Comparison of ENCODE assay signal across 9 cellular contexts in the genomic region with DNA sequence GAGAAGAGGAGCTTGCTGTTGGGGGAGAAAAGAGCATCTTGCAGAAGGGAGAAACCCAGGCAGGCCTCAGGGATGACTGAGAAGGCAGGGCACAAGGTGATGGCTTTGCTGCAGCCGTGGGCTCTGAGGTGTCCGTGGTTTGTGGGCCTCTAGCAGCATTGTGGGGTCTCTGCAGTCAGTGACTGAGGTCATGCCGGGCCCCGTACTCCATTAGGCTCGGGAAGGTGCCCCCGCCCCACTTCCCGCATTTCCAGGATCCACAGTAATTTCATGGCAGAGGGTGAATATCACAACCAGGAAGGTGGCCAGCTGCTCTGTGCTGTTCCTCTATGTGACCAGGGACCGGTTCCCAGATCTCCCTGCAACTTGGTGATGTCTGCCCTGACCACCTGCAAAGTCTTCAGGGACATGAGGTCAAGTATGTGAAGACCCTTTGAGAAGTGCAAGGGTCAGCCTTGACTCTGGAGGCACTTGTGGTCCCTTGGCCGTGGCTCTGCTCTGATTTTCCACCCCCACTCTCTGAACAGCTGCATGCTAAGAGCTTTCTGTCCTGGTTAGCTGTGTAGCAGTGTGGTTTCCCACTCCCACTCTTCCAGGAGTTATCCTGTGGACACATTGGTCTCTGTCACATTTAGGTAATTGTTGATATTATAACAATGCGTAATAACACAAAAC. TPM values are rescaled to one million over a fixed set of nuclear protein-coding genes. Genes with fewer than 3 reads are reported as not detected.
A peak's percentile ranks its signal among the peaks of the same experiment; 100 is the strongest.
DNase-seq lines count a peak whose midpoint lies in the region; ATAC-seq and TF ChIP-seq lines count a peak whose summit lies in the region.
"Had no signal": no experiment of that assay in that cellular context is flagged by ENCODE, and none has a peak within 500 bp of the region (broad histone marks: within the 10 kb centered on the region; RNA-seq: fewer than 3 reads in every experiment).

No MANE protein-coding gene starts in this region.

- intact Hi-C loops in heart left ventricle (cut with DNase I) = loop anchor here in 2 of 10 donors (5.0 kb wide), 2 partner anchors 37 to 107 kb away; no protein-coding TSS in a partner anchor
- intact Hi-C loops in left cardiac atrium (cut with DNase I) = loop anchor here in 1 of 2 donors (10.0 kb wide), 1 partner anchor 65 kb away; no protein-coding TSS in a partner anchor
- intact Hi-C loops in body of pancreas (cut with DNase I) = no loop called here

- H3K27ac ChIP-seq in heart left ventricle (peak overlapping the region; percentile 19 to 100 (median 99)), body of pancreas (peak overlapping the region; percentile 98 to 100 (median 99))

- H3K4me3 Mint-ChIP-seq in naive B cell = peak overlapping the region; percentile 91 to 97 (median 95)
- H3K4me3 Mint-ChIP-seq in type B pancreatic cell = peak overlapping the region; percentile 93

- no peak for TF ChIP-seq POLR2A in heart left ventricle (IDR thresholded peaks at IDR 0.05)
- no peak for TF ChIP-seq POLR2A in body of pancreas (IDR thresholded peaks at IDR 0.05)

- peaks cover 50 to 70% (median 58%) of the 10 kb centered on the region in 3 donors for H3K4me1 Mint-ChIP-seq in naive B cell
- H3K4me1 Mint-ChIP-seq in type B pancreatic cell (ENCODE audit: unreplicated experiment) = peaks cover 29% of the 10 kb centered on the region

- no peaks in the 10 kb centered on the region for H3K27me3 Mint-ChIP-seq in naive B cell
- no peaks in the 10 kb centered on the region for H3K27me3 Mint-ChIP-seq in type B pancreatic cell

- H3K36me3 ChIP-seq in heart left ventricle (peaks cover 0 to 7% (median 0%) of the 10 kb centered on the region in 9 donors), body of pancreas (replicated peaks in 1 of 2; ENCODE audit: insufficient read depth in 1 of 2, low read depth in 2 of 2) (no peaks in the 10 kb centered on the region)

- H3K4me3 ChIP-seq in heart left ventricle (peak overlapping the region in 7 of 12 donors; percentile 71 to 92 (median 83)), body of pancreas (no peak overlapping the region)

- H3K36me3 Mint-ChIP-seq in naive B cell (no peaks in the 10 kb centered on the region), type B pancreatic cell (no peaks in the 10 kb centered on the region)

- H3K27me3 ChIP-seq in heart left ventricle (no peaks in the 10 kb centered on the region), body of pancreas (no peaks in the 10 kb centered on the region)

- ATAC-seq in heart left ventricle (no peak), left cardiac atrium (no peak), body of pancreas (no peak), naive B cell (ENCODE audit: low read depth in 2 of 2) (no peak), GM21786 (IDR thresholded peaks at IDR 0.05; ENCODE audit: unreplicated experiment) (no peak), HG02870 (IDR thresholded peaks at IDR 0.05; ENCODE audit: unreplicated experiment) (no peak)

- DNase-seq in heart left ventricle (no peak), left cardiac atrium (no peak), body of pancreas (peak in 1 of 4 donors; percentile 49), naive B cell (no peak), type B pancreatic cell (ENCODE audit: extremely low spot score, unreplicated experiment) (no peak), NCI-H2196 treated with DMSO at 0.1 percent for 48 hours (lab: John Stamatoyannopoulos, UW; ENCODE audit: unreplicated experiment) (no peak)
- DNase-seq: SW 1271 had no signal

- no peak for TF ChIP-seq CTCF in heart left ventricle (IDR thresholded peaks at IDR 0.05)
- TF ChIP-seq CTCF in body of pancreas (IDR thresholded peaks at IDR 0.05) = no peak
- TF ChIP-seq CTCF in type B pancreatic cell (conservative IDR thresholded peaks at IDR 0.05) = no peak

- H3K9me3 ChIP-seq in heart left ventricle (no peaks in the 10 kb centered on the region), body of pancreas (no peaks in the 10 kb centered on the region)

- H3K4me1 ChIP-seq in heart left ventricle (peaks cover 0 to 71% (median 67%) of the 10 kb centered on the region in 12 donors), body of pancreas (peaks cover 63% of the 10 kb centered on the region)

- H3K9me3 Mint-ChIP-seq in naive B cell (no peaks in the 10 kb centered on the region), type B pancreatic cell (no peaks in the 10 kb centered on the region)

- WGBS in heart left ventricle, 4 donors = 42 to 60% (median 54%) methylated on average over 7 to 10 of the region's 10 CpGs
- WGBS in body of pancreas, 2 donors = 46 to 60% methylated on average over 7 to 10 of the region's 10 CpGs

- peak overlapping the region in 5 of 6 donors; percentile 96 to 100 (median 100) for H3K27ac Mint-ChIP-seq in naive B cell
- H3K27ac Mint-ChIP-seq in type B pancreatic cell = peak overlapping the region; percentile 97

RNA-seq across cellular contexts. Expression of a gene that starts 3.6 kb away (rescaled TPM):
- 10 to 100 TPM; 37.5 to 65.9 (median 56.4) TPM for total RNA-seq in heart left ventricle
- 10 to 100 TPM; 22.4 to 74.0 TPM for polyA plus RNA-seq in heart left ventricle
- total RNA-seq in left cardiac atrium = 10 to 100 TPM; 34.5 to 69.9 TPM
- total RNA-seq in body of pancreas = 10 to 100 TPM; 25.7 to 38.4 TPM
- polyA plus RNA-seq in naive B cell (ENCODE audit: low read depth in 6 of 6) = 10 to 100 TPM; 16.6 to 58.8 (median 40.0) TPM
- total RNA-seq in type B pancreatic cell (ENCODE audit: low replicate concordance) = 38.6 and 58.2 TPM in 2 replicates

Comparison
In these comparisons a context has a peak if more than half of its experiments do, and no peak if none do; other contexts are left out.
1. H3K4me3 ChIP-seq: peak in heart left ventricle (7 of 12); none in body of pancreas (0 of 2).